ENCODE assay signal across 8 cellular contexts in genomic region chr14:50039734-50040400, GRCh38.
DNase-seq lines count a peak whose midpoint lies in the region; ATAC-seq, FAIRE-seq and TF ChIP-seq lines count a peak whose summit lies in the region.

No MANE protein-coding gene starts in this region.

- H4K20me1 ChIP-seq in OCI-LY3 (ENCODE audit: insufficient read depth, low read length) (no peaks in the 10 kb centered on the region), H1 (replicated peaks in 1 of 2; ENCODE audit: control insufficient read depth in 1 of 2, insufficient read depth in 2 of 2, low read length in 2 of 2) (no peaks in the 10 kb centered on the region)

- no peaks in the 10 kb centered on the region for H3K79me1 ChIP-seq in H1 (ENCODE audit: low read depth, low read length)

- H3K4me2 ChIP-seq in OCI-LY3 (ENCODE audit: low read length): peak overlapping the region; percentile 72
- H3K4me2 ChIP-seq in H1 (ENCODE audit: insufficient read depth in 1 of 2, low read depth in 2 of 2, low read length in 2 of 2): no peak overlapping the region

- TF ChIP-seq RAD21 in H1 (IDR thresholded peaks at IDR 0.05 in 1 of 2, conservative IDR thresholded peaks at IDR 0.05 in 1 of 2; ENCODE audit: low read depth in 2 of 2, low read length in 2 of 2): no peak

- no peak overlapping the region for H4K5ac ChIP-seq in H1 (ENCODE audit: insufficient read length, low read depth, low read length)

- ATAC-seq in sciatic nerve (peak; percentile 29), HG02610 (IDR thresholded peaks at IDR 0.05; ENCODE audit: unreplicated experiment) (no peak), HG03565 (IDR thresholded peaks at IDR 0.05; ENCODE audit: unreplicated experiment) (no peak), GM21825 (IDR thresholded peaks at IDR 0.05; ENCODE audit: unreplicated experiment) (no peak)

- H3K27ac ChIP-seq in OCI-LY3 (ENCODE audit: low read length) (peak overlapping the region; percentile 98), H1 (ENCODE audit: low read depth, low read length) (no peak overlapping the region)

- TF ChIP-seq POLR2A in H1 (IDR thresholded peaks at IDR 0.05; ENCODE audit: control extremely low read depth in 1 of 2, low read depth in 2 of 2, low read length in 2 of 2): no peak

- H3K79me2 ChIP-seq in OCI-LY3 (ENCODE audit: low read length) (0 out of 2 replicates have a peak, but pooled peaks cover 7% of the 10 kb centered on the region), H1 (ENCODE audit: control insufficient read depth in 1 of 2, insufficient read depth in 2 of 2, low read length in 2 of 2) (no peaks in the 10 kb centered on the region)

- H3K36me3 ChIP-seq in OCI-LY3 (replicated peaks; ENCODE audit: low read depth, low read length) (peaks cover 15% of the 10 kb centered on the region), H1 (ENCODE audit: control insufficient read depth in 2 of 4, insufficient read depth in 4 of 4, low read length in 3 of 4) (no peaks in the 10 kb centered on the region)

- no peak overlapping the region for H3K14ac ChIP-seq in H1 (ENCODE audit: insufficient read length)

- H3K56ac ChIP-seq in H1 (replicated peaks; ENCODE audit: insufficient read length, low read depth, low read length): no peak overlapping the region

- H3K27me3 ChIP-seq in OCI-LY3 (ENCODE audit: low read depth, low read length): no peaks in the 10 kb centered on the region
- H3K27me3 ChIP-seq in H1 (replicated peaks in 1 of 4; ENCODE audit: control insufficient read depth in 3 of 4, extremely low read depth in 1 of 4, insufficient read depth in 3 of 4, low read length in 3 of 4): no peaks in the 10 kb centered on the region

- H3K4me3 ChIP-seq in OCI-LY3 (ENCODE audit: low read length) (peak overlapping the region; percentile 55), H1 (ENCODE audit: extremely low read depth in 1 of 4, insufficient read depth in 2 of 4, low read depth in 3 of 4, low read length in 4 of 4) (no peak overlapping the region)

- no peak overlapping the region for H2BK12ac ChIP-seq in H1 (ENCODE audit: low read depth, low read length)

- H2AFZ ChIP-seq in OCI-LY3 (ENCODE audit: low read depth, low read length) (no peak overlapping the region), H1 (ENCODE audit: low read length) (0 out of 2 replicates have a peak overlapping the region, but pooled peaks have one; percentile 46)

- DNase-seq in GM03348 (ENCODE audit: low spot score) (peak; percentile 43), H1 (ENCODE audit: low read depth in 1 of 2, low spot score in 2 of 2) (no peak), sciatic nerve (ENCODE audit: low spot score) (no peak), NCI-H2107 (lab: John Stamatoyannopoulos, UW) (no peak)

- H3K9me3 ChIP-seq in OCI-LY3 (ENCODE audit: insufficient read depth, low read length): no peaks in the 10 kb centered on the region
- no peaks in the 10 kb centered on the region for H3K9me3 ChIP-seq in H1 (ENCODE audit: insufficient read depth in 2 of 2, low read depth in 1 of 2, low read length in 1 of 2)

- no peak for TF ChIP-seq EP300 in H1 (IDR thresholded peaks at IDR 0.05; ENCODE audit: borderline replicate concordance in 1 of 2, low read depth in 2 of 2, low read length in 2 of 2)

- 88% methylated on average over 9 of the region's 9 CpGs; no CpG with 5 or more reads in 1 of the 2 experiments for WGBS in H1 (ENCODE audit: extremely low coverage in 1 of 2, insufficient coverage in 1 of 2, insufficient read length in 1 of 2, insufficient replicate concordance in 2 of 2, low coverage in 1 of 2, low lambda C conversion rate in 2 of 2, missing lambda C conversion rate in 1 of 2), 2 experiments

- H3K18ac ChIP-seq in H1 (ENCODE audit: extremely low read depth, low read length): no peak overlapping the region

- intact Hi-C loops in sciatic nerve (cut with DNase I): no loop called here

- FAIRE-seq in H1 (lab: Jason Lieb, UNC): no peak

- no peak overlapping the region for H4K8ac ChIP-seq in H1 (ENCODE audit: extremely low read depth, insufficient read depth, low read length)

- H3K23ac ChIP-seq in H1 (ENCODE audit: insufficient read length): no peak overlapping the region

- H3K4me1 ChIP-seq in OCI-LY3 (ENCODE audit: low read length) (peaks cover 62% of the 10 kb centered on the region), H1 (replicated peaks in 1 of 4; ENCODE audit: control insufficient read depth in 3 of 4, insufficient read depth in 4 of 4, low read length in 3 of 4) (no peaks in the 10 kb centered on the region)

- TF ChIP-seq CTCF in OCI-LY3 (IDR thresholded peaks at IDR 0.05; ENCODE audit: low read depth, low read length): no peak
- TF ChIP-seq CTCF in H1 (IDR thresholded peaks at IDR 0.05; ENCODE audit: control extremely low read depth in 1 of 3, insufficient read depth in 1 of 3, low read depth in 1 of 3, low read length in 3 of 3): no peak

- CTCF ChIA-PET in H1 (lab: Charles Lee; ENCODE audit: partially characterized antibody): interaction anchor here (0.7 to 1.3 kb wide), 2 partner anchors 31 to 66 kb away, joined by 3 read pairs; no protein-coding TSS in a partner anchor

- H3K4ac ChIP-seq in H1 (replicated peaks; ENCODE audit: insufficient read length, low read depth, low read length): no peak overlapping the region

- H2BK120ac ChIP-seq in H1 (replicated peaks; ENCODE audit: low read depth, low read length): no peak overlapping the region

- peak overlapping the region; percentile 83 for H3K9ac ChIP-seq in OCI-LY3 (ENCODE audit: low read length)
- H3K9ac ChIP-seq in H1 (replicated peaks in 1 of 4; ENCODE audit: extremely low read depth in 1 of 4, low read depth in 3 of 4, low read length in 3 of 4): no peak overlapping the region

- H2BK20ac ChIP-seq in H1 (ENCODE audit: low read length): no peak overlapping the region

- H2BK5ac ChIP-seq in H1 (ENCODE audit: low read depth, low read length): no peak overlapping the region

- POLR2A ChIA-PET in H1 (lab: Charles Lee; ENCODE audit: partially characterized antibody): no interaction called here

- H4K91ac ChIP-seq in H1 (replicated peaks; ENCODE audit: insufficient read length, low read length): no peak overlapping the region

- no peaks in the 10 kb centered on the region for H3K23me2 ChIP-seq in H1 (ENCODE audit: low read depth, low read length)

- H2BK15ac ChIP-seq in H1 (ENCODE audit: low read length): no peak overlapping the region

- no peak overlapping the region for H2AK5ac ChIP-seq in H1 (ENCODE audit: low read depth, low read length)

TF ChIP-seq in H1, 55 proteins besides CTCF, POLR2A, EP300 and RAD21:
- TF ChIP-seq ATF3 (IDR thresholded peaks at IDR 0.05; ENCODE audit: insufficient read depth, low read depth, low read length): no peak
- no peak for TF ChIP-seq TAF1 (IDR thresholded peaks at IDR 0.05; ENCODE audit: low read depth, low read length)
- TF ChIP-seq RXRA (IDR thresholded peaks at IDR 0.05; ENCODE audit: insufficient read depth, low read depth, low read length): no peak
- TF ChIP-seq TEAD4 (IDR thresholded peaks at IDR 0.05; ENCODE audit: low read depth, low read length): no peak
- no peak for TF ChIP-seq JUN (IDR thresholded peaks at IDR 0.05; ENCODE audit: low read depth, low read length)
- TF ChIP-seq NRF1 (IDR thresholded peaks at IDR 0.05; ENCODE audit: low read depth, low read length): no peak
- TF ChIP-seq MAFK (IDR thresholded peaks at IDR 0.05; ENCODE audit: low read depth, low read length): no peak
TF ChIP-seq in H1: peak in this region for 0.
